In the genomic region with DNA sequence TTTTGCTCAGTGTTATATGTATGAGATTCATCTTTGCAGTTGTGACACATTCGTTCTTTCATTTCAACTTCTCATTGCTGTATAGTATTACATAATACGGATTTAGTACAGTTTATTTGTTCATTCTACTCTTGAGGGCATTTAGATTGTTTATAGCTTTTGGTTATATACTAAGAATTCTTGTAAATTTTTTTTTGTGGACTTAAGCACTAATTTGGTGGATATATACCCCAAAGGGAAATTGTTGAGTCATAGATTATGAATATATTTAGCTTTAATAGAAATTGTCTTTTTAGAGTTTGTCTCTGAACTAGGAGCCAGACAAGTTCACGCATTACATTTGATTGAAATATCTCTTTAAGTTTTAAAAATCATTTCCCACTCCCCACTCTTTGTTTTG, we compare ENCODE assay signal across 31 cellular contexts.
"Had no signal": no experiment of that assay in that cellular context is flagged by ENCODE, and none has a peak within 500 bp of the region (broad histone marks: within the 10 kb centered on the region; RNA-seq: fewer than 3 reads in every experiment).

No MANE protein-coding gene starts in this region.

- H3K4me1 ChIP-seq: ascending aorta had no signal

- FAIRE-seq: bronchial epithelial cell, TTC549 had no signal

- DNase-seq: activated CD4-positive, alpha-beta memory T cell treated with anti-CD3 and anti-CD28 coated beads, Interleukin-2, amount 10 ng/mL, durations not matched to agents 7 days and 5 days; activated CD4-positive, alpha-beta T cell treated with anti-CD3 and anti-CD28 coated beads for 1 hour; activated CD4-positive, alpha-beta T cell treated with anti-CD3 and anti-CD28 coated beads for 36 hours; activated CD4-positive, alpha-beta T cell treated with anti-CD3 and anti-CD28 coated beads for 48 hours; activated CD4-positive, alpha-beta T cell treated with anti-CD3 and anti-CD28 coated beads, Interleukin-2, amount 10 ng/mL, durations not matched to agents 7 days and 5 days; activated CD4-positive, alpha-beta T cell treated with anti-CD3 and anti-CD28 coated beads, Interleukin-2, amount 50 U/mL, for 48 hours; activated CD4-positive, CD25-positive, alpha-beta regulatory T cell; activated CD8-positive, alpha-beta memory T cell treated with anti-CD3 and anti-CD28 coated beads for 24 hours; activated CD8-positive, alpha-beta memory T cell treated with anti-CD3 and anti-CD28 coated beads, Interleukin-2, amount 10 ng/mL, durations not matched to agents 7 days and 5 days; activated CD8-positive, alpha-beta memory T cell treated with anti-CD3 and anti-CD28 coated beads, Interleukin-2, amount 50 U/mL, for 48 hours; activated CD8-positive, alpha-beta T cell treated with anti-CD3 and anti-CD28 coated beads, Interleukin-2, amount 10 ng/mL, durations not matched to agents 7 days and 5 days; activated effector memory CD4-positive, alpha-beta T cell treated with Interleukin-2 at 50 U/mL for 16 hours; activated gamma-delta T cell; activated naive CD4-positive, alpha-beta T cell treated with anti-CD3 and anti-CD28 coated beads, Interleukin-2, amount 10 ng/mL, durations not matched to agents 7 days and 5 days; activated naive CD4-positive, alpha-beta T cell treated with Interleukin-2 at 50 U/mL for 16 hours; activated naive CD8-positive, alpha-beta T cell treated with anti-CD3 and anti-CD28 coated beads, Interleukin-2, amount 10 ng/mL, durations not matched to agents 7 days and 5 days; activated naive CD8-positive, alpha-beta T cell treated with anti-CD3 and anti-CD28 coated beads, Interleukin-2, amount 50 U/mL, for 24 hours; activated T-cell treated with anti-CD3 and anti-CD28 coated beads, Interleukin-2, amount 50 U/mL, for 24 hours; activated T-cell treated with anti-CD3 and anti-CD28 coated beads, Interleukin-2, amount 50 U/mL, for 48 hours; amygdala; anterior cingulate cortex; caudate nucleus; cerebellar nuclear complex; T-helper 2 cell; T-helper 9 cell; WERI-Rb-1 had no signal

- H3K4me3 ChIP-seq: ascending aorta, cardiac muscle cell had no signal

- ATAC-seq: activated CD4-positive, alpha-beta T cell treated with anti-CD3 and anti-CD28 coated beads for 36 hours; activated CD4-positive, CD25-positive, alpha-beta regulatory T cell treated with anti-CD3 and anti-CD28 coated beads, Interleukin-2, amount 50 U/mL, for 24 hours; activated CD8-positive, alpha-beta memory T cell treated with anti-CD3 and anti-CD28 coated beads, Interleukin-2, amount 10 ng/mL, durations not matched to agents 7 days and 5 days; activated CD8-positive, alpha-beta T cell treated with anti-CD3 and anti-CD28 coated beads, Interleukin-2, amount 10 ng/mL, durations not matched to agents 7 days and 5 days; activated naive CD8-positive, alpha-beta T cell treated with anti-CD3 and anti-CD28 coated beads, Interleukin-2, amount 50 U/mL, for 24 hours had no signal

- H3K27ac ChIP-seq: ascending aorta, cardiac muscle cell, WERI-Rb-1 had no signal

- H3K27me3 ChIP-seq: ascending aorta, cardiac muscle cell had no signal

- H3K36me3 ChIP-seq: ascending aorta, cardiac muscle cell, WERI-Rb-1 had no signal

- H3K9me3 ChIP-seq: ascending aorta had no signal
